ENCODE assay signal across 8 cellular contexts in genomic region chr3:53846134-53846850, GRCh38. TPM values are rescaled to one million over a fixed set of nuclear protein-coding genes. Genes with fewer than 3 reads are reported as not detected.
DNase-seq lines count a peak whose midpoint lies in the region; ATAC-seq and TF ChIP-seq lines count a peak whose summit lies in the region.

A gene with protein sequence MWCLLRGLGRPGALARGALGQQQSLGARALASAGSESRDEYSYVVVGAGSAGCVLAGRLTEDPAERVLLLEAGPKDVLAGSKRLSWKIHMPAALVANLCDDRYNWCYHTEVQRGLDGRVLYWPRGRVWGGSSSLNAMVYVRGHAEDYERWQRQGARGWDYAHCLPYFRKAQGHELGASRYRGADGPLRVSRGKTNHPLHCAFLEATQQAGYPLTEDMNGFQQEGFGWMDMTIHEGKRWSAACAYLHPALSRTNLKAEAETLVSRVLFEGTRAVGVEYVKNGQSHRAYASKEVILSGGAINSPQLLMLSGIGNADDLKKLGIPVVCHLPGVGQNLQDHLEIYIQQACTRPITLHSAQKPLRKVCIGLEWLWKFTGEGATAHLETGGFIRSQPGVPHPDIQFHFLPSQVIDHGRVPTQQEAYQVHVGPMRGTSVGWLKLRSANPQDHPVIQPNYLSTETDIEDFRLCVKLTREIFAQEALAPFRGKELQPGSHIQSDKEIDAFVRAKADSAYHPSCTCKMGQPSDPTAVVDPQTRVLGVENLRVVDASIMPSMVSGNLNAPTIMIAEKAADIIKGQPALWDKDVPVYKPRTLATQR (minus strand): TSS chr3:53846419. CDS start chr3:53824008, 22,411 bp downstream.
Gene IL17RB (plus strand): TSS chr3:53846568. CDS start chr3:53846589, 21 bp downstream.

- H3K27ac Mint-ChIP-seq in activated CD8-positive, alpha-beta memory T cell treated with anti-CD3 and anti-CD28 coated beads, Interleukin-2, amount 10 ng/mL, durations not matched to agents 7 days and 5 days, result no peak within 1 kb of the TSS
- peak within 1 kb of the TSS; percentile 46 for H3K27ac Mint-ChIP-seq in neural progenitor cell

- H3K4me1 Mint-ChIP-seq in activated CD8-positive, alpha-beta memory T cell treated with anti-CD3 and anti-CD28 coated beads, Interleukin-2, amount 10 ng/mL, durations not matched to agents 7 days and 5 days, result peaks cover 6% of the 10 kb centered on the region
- H3K4me1 Mint-ChIP-seq in neural progenitor cell, result peaks cover 26% of the 10 kb centered on the region

- H3K4me3 ChIP-seq in HUES64 (ENCODE audit: low read length) (peak within 1 kb of the TSS; percentile 78), gastroesophageal sphincter (peak within 1 kb of the TSS; percentile 42 to 80), neural progenitor cell (peak within 1 kb of the TSS; percentile 61)

- H3K4me3 Mint-ChIP-seq in activated CD8-positive, alpha-beta memory T cell treated with anti-CD3 and anti-CD28 coated beads, Interleukin-2, amount 10 ng/mL, durations not matched to agents 7 days and 5 days, result peak within 1 kb of the TSS; percentile 40
- peak within 1 kb of the TSS; percentile 85 for H3K4me3 Mint-ChIP-seq in neural progenitor cell

- CTCF ChIA-PET in activated CD8-positive, alpha-beta memory T cell treated with anti-CD3 and anti-CD28 coated beads, Interleukin-2, amount 10 ng/mL, durations not matched to agents 7 days and 5 days (lab: Charles Lee), result interaction anchor here (1.0 kb wide), 1 partner anchor 117 kb away, joined by 3 read pairs; no protein-coding TSS in a partner anchor

- H3K27ac ChIP-seq in HUES64 (ENCODE audit: low read depth, low read length) (peak within 1 kb of the TSS; percentile 77; the same call in 1 of the 2 replicates), gastroesophageal sphincter (peak within 1 kb of the TSS in 3 of 4 donors; percentile 44 to 81 (median 74)), neural progenitor cell (no peak within 1 kb of the TSS)

- H3K9ac ChIP-seq in HUES64 (ENCODE audit: low read depth, low read length), result peak within 1 kb of the TSS; percentile 82
- peak within 1 kb of the TSS; percentile 7 for H3K9ac ChIP-seq in neural progenitor cell

- H3F3A ChIP-seq in neural progenitor cell (ENCODE audit: low read depth), result peaks cover 24% of the 10 kb centered on the region

- no peak for TF ChIP-seq EP300 in gastroesophageal sphincter (IDR thresholded peaks at IDR 0.05)

- H3K36me3 ChIP-seq in HUES64 (ENCODE audit: insufficient read depth, low read length), result peaks cover 4% of the 10 kb centered on the region; the same call in 1 of the 2 replicates
- no peaks in the 10 kb centered on the region for H3K36me3 ChIP-seq in gastroesophageal sphincter
- no peaks in the 10 kb centered on the region for H3K36me3 ChIP-seq in neural progenitor cell

- TF ChIP-seq CTCF in gastroesophageal sphincter (IDR thresholded peaks at IDR 0.05) (peak in 1 of 4 experiments; percentile 18), neural progenitor cell (IDR thresholded peaks at IDR 0.05) (peak; percentile 9)

- ATAC-seq in GM19452 (IDR thresholded peaks at IDR 0.05; ENCODE audit: unreplicated experiment) (peak; percentile 48), gastroesophageal sphincter (peak; percentile 82)
- peak; percentile 56 for ATAC-seq in activated CD8-positive, alpha-beta memory T cell treated with anti-CD3 and anti-CD28 coated beads, Interleukin-2, amount 10 ng/mL, durations not matched to agents 7 days and 5 days

- H3K79me2 ChIP-seq in neural progenitor cell (ENCODE audit: low read depth), result no peaks in the 10 kb centered on the region

- H3K9me3 ChIP-seq in HUES64 (ENCODE audit: insufficient read depth, low read depth, low read length) (no peaks in the 10 kb centered on the region; the same call in 1 of the 2 replicates), gastroesophageal sphincter (no peaks in the 10 kb centered on the region), neural progenitor cell (ENCODE audit: low read depth) (no peaks in the 10 kb centered on the region)

- H3K27me3 ChIP-seq in HUES64 (ENCODE audit: insufficient read depth, low read length), result peaks cover 22% of the 10 kb centered on the region
- peaks cover 29% of the 10 kb centered on the region for H3K27me3 ChIP-seq in gastroesophageal sphincter
- H3K27me3 ChIP-seq in neural progenitor cell, result peaks cover 30% of the 10 kb centered on the region

- peak within 1 kb of the TSS; percentile 86 for H3K4me2 ChIP-seq in neural progenitor cell

- 5% methylated on average over 91 of the region's 91 CpGs for WGBS in HUES64
- 0 to 1% methylated on average over 7 to 12 of the region's 91 CpGs for WGBS in gastroesophageal sphincter (ENCODE audit: low coverage in 1 of 2), 2 donors

- H4K20me1 ChIP-seq in neural progenitor cell (ENCODE audit: low read depth), result peaks cover 31% of the 10 kb centered on the region

- no peaks in the 10 kb centered on the region for H3K9me3 Mint-ChIP-seq in activated CD8-positive, alpha-beta memory T cell treated with anti-CD3 and anti-CD28 coated beads, Interleukin-2, amount 10 ng/mL, durations not matched to agents 7 days and 5 days (ENCODE audit: low read depth)
- no peaks in the 10 kb centered on the region for H3K9me3 Mint-ChIP-seq in neural progenitor cell

- H3K4me1 ChIP-seq in HUES64 (ENCODE audit: insufficient read depth, low read length) (peaks cover 11% of the 10 kb centered on the region), gastroesophageal sphincter (peaks cover 0 to 27% (median 4%) of the 10 kb centered on the region in 3 donors), neural progenitor cell (peaks cover 11% of the 10 kb centered on the region)

- H3K36me3 Mint-ChIP-seq in activated CD8-positive, alpha-beta memory T cell treated with anti-CD3 and anti-CD28 coated beads, Interleukin-2, amount 10 ng/mL, durations not matched to agents 7 days and 5 days, result no peaks in the 10 kb centered on the region
- H3K36me3 Mint-ChIP-seq in neural progenitor cell, result no peaks in the 10 kb centered on the region

- peak; percentile 18 for DNase-seq in EH (ENCODE audit: low read depth)
- no peak for DNase-seq in activated CD8-positive, alpha-beta memory T cell treated with anti-CD3 and anti-CD28 coated beads, Interleukin-2, amount 10 ng/mL, durations not matched to agents 7 days and 5 days
- peak; percentile 84 for DNase-seq in neural progenitor cell (ENCODE audit: low spot score)
- no peak for DNase-seq in cortex of kidney (lab: John Stamatoyannopoulos, UW)
- DNase-seq in dedifferentiated amniotic fluid mesenchymal stem cell (ENCODE audit: extremely low spot score), result no peak

- H2AFZ ChIP-seq in neural progenitor cell (replicated peaks), result peak within 1 kb of the TSS; percentile 97

- H3K27me3 Mint-ChIP-seq in activated CD8-positive, alpha-beta memory T cell treated with anti-CD3 and anti-CD28 coated beads, Interleukin-2, amount 10 ng/mL, durations not matched to agents 7 days and 5 days, result peaks cover 64% of the 10 kb centered on the region
- H3K27me3 Mint-ChIP-seq in neural progenitor cell (ENCODE audit: insufficient read depth, low read depth), result peaks cover 20% of the 10 kb centered on the region

- TF ChIP-seq POLR2A in gastroesophageal sphincter (IDR thresholded peaks at IDR 0.05), result no peak

RNA-seq across cellular contexts. Expression of the first gene that starts in this region (rescaled TPM):
- 3.1 TPM for polyA plus RNA-seq in HUES64 (2013, experiment 1 of 2)
- 3.7 TPM for polyA plus RNA-seq in HUES64 (2013, experiment 2 of 2)
- total RNA-seq in activated CD8-positive, alpha-beta memory T cell treated with anti-CD3 and anti-CD28 coated beads, Interleukin-2, amount 10 ng/mL, durations not matched to agents 7 days and 5 days, result 1 to 10 TPM in 1 of 2 experiments, under 1 TPM in 1; 0.53 to 1.0 TPM
- total RNA-seq in gastroesophageal sphincter (10 to 100 TPM in 1 of 4 donors, 1 to 10 TPM in 2, under 1 TPM in 1; 0.78 to 13.1 (median 4.0) TPM), neural progenitor cell (ENCODE audit: low replicate concordance) (1.5 and 5.9 TPM in 2 replicates)

RNA-seq across cellular contexts. Expression of gene IL17RB, which starts in this region (rescaled TPM):
- 3.2 TPM for polyA plus RNA-seq in HUES64 (2013, experiment 1 of 2)
- 4.0 TPM for polyA plus RNA-seq in HUES64 (2013, experiment 2 of 2)
- 1 to 10 TPM; 2.4 to 7.0 TPM for total RNA-seq in activated CD8-positive, alpha-beta memory T cell treated with anti-CD3 and anti-CD28 coated beads, Interleukin-2, amount 10 ng/mL, durations not matched to agents 7 days and 5 days
- total RNA-seq in gastroesophageal sphincter (1 to 10 TPM in 1 of 4 donors, under 1 TPM in 3; 0.19 to 1.1 (median 0.45) TPM), neural progenitor cell (ENCODE audit: low replicate concordance) (3.4 and 5.5 TPM in 2 replicates)

Comparison
In these comparisons a context has a peak if more than half of its experiments do, and no peak if none do; other contexts are left out.
1. DNase-seq: peak in EH (single experiment) and neural progenitor cell (single experiment); none in activated CD8-positive, alpha-beta memory T cell treated with anti-CD3 and anti-CD28 coated beads, Interleukin-2, amount 10 ng/mL, durations not matched to agents 7 days and 5 days (single experiment), cortex of kidney (single experiment) and dedifferentiated amniotic fluid mesenchymal stem cell (single experiment).
2. Peak in every context shown above with its lines, with median percentiles within 50 percentile points of each other: ATAC-seq and H3K4me3 ChIP-seq.